In genomic region chr7:148773344-148773743, GRCh38 we compare ENCODE assay signal across 8 cellular contexts.
DNase-seq lines count a peak whose midpoint lies in the region; ATAC-seq, FAIRE-seq and TF ChIP-seq lines count a peak whose summit lies in the region.

No MANE protein-coding gene starts in this region.

- ATAC-seq in GM18502 (IDR thresholded peaks at IDR 0.05; ENCODE audit: poor library complexity, unreplicated experiment): peak; percentile 96
- no peak for ATAC-seq in HCT116
- ATAC-seq in activated naive CD8-positive, alpha-beta T cell treated with anti-CD3 and anti-CD28 coated beads, Interleukin-2, amount 10 ng/mL, durations not matched to agents 7 days and 5 days (ENCODE audit: low read depth): peak; percentile 100
- ATAC-seq in stimulated activated naive B cell treated with anti-CD40 and anti-IgM and Interleukin-4, amounts not matched to agents 10 μg/mL and 1 μg/mL and 100 μg/mL, for 72 hours (replicated peaks): peak; percentile 73 to 79
- ATAC-seq in pancreas: no peak

- peaks cover 25% of the 10 kb centered on the region for H3K4me1 Mint-ChIP-seq in activated naive CD8-positive, alpha-beta T cell treated with anti-CD3 and anti-CD28 coated beads, Interleukin-2, amount 10 ng/mL, durations not matched to agents 7 days and 5 days
- H3K4me1 Mint-ChIP-seq in stimulated activated naive B cell treated with anti-CD40 and anti-IgM and Interleukin-4, amounts not matched to agents 10 μg/mL and 1 μg/mL and 100 μg/mL, for 72 hours: peaks cover 13 to 14% of the 10 kb centered on the region in 2 donors

- peaks cover 8 to 30% of the 10 kb centered on the region in 2 experiments for H3K4me1 ChIP-seq in HCT116 (ENCODE audit: control insufficient read depth in 1 of 2, insufficient read depth in 2 of 2, low read length in 2 of 2)
- no peaks in the 10 kb centered on the region for H3K4me1 ChIP-seq in pancreas

- H3K27me3 ChIP-seq in HCT116 (ENCODE audit: insufficient read depth, low read length) (no peaks in the 10 kb centered on the region), pancreas (no peaks in the 10 kb centered on the region)

- peaks cover 28% of the 10 kb centered on the region for H3K36me3 Mint-ChIP-seq in activated naive CD8-positive, alpha-beta T cell treated with anti-CD3 and anti-CD28 coated beads, Interleukin-2, amount 10 ng/mL, durations not matched to agents 7 days and 5 days
- peaks cover 30 to 49% of the 10 kb centered on the region in 2 donors for H3K36me3 Mint-ChIP-seq in stimulated activated naive B cell treated with anti-CD40 and anti-IgM and Interleukin-4, amounts not matched to agents 10 μg/mL and 1 μg/mL and 100 μg/mL, for 72 hours

- FAIRE-seq in pancreas (lab: Jason Lieb, UNC): no peak

- TF ChIP-seq POLR2A in HCT116 (IDR thresholded peaks at IDR 0.05; ENCODE audit: borderline replicate concordance, extremely low read depth, insufficient read depth, insufficient read length): no peak

- H4K20me1 ChIP-seq in HCT116 (ENCODE audit: insufficient read depth): peaks cover 3% of the 10 kb centered on the region; the same call in 1 of the 2 replicates

- H3K36me3 ChIP-seq in HCT116 (ENCODE audit: control insufficient read depth in 1 of 2, insufficient read depth in 2 of 2, low read length in 2 of 2): no peaks in the 10 kb centered on the region; a peak in 2 of 4 replicates
- H3K36me3 ChIP-seq in pancreas: peaks cover 0 to 35% (median 0%) of the 10 kb centered on the region in 3 donors

- TF ChIP-seq CTCF in HCT116 (IDR thresholded peaks at IDR 0.05 in 2 of 3, conservative IDR thresholded peaks at IDR 0.05 in 1 of 3; ENCODE audit: borderline replicate concordance in 1 of 3, insufficient read depth in 1 of 3, low read depth in 2 of 3, low read length in 2 of 3) (no peak), pancreas (IDR thresholded peaks at IDR 0.05) (no peak)

- H3K4me2 ChIP-seq in HCT116 (ENCODE audit: low read length): peak overlapping the region; percentile 60

- H3K4me3 ChIP-seq in HCT116 (replicated peaks in 1 of 2; ENCODE audit: low read depth in 1 of 2, low read length in 2 of 2): no peak overlapping the region
- H3K4me3 ChIP-seq in pancreas: no peak overlapping the region

- no peaks in the 10 kb centered on the region for H3K9me2 ChIP-seq in HCT116 (ENCODE audit: insufficient read depth)

- POLR2A ChIA-PET in HCT116 (lab: Charles Lee): no interaction called here
- POLR2A ChIA-PET in activated naive CD8-positive, alpha-beta T cell treated with anti-CD3 and anti-CD28 coated beads, Interleukin-2, amount 10 ng/mL, durations not matched to agents 7 days and 5 days (lab: Charles Lee): interaction anchor here (0.7 to 2.8 kb wide), 5 partner anchors 10 to 216 kb away, joined by 3 to 12 read pairs (median 5); partner anchors contain the start of gene CUL1

- peaks cover 18% of the 10 kb centered on the region; the same call in 1 of the 2 replicates for H3K79me2 ChIP-seq in HCT116 (ENCODE audit: insufficient read depth, low read length)

- 91 to 96% methylated on average over 10 of the region's 10 CpGs for whole genome bisulfite sequencing in pancreas, 2 donors

- RAD21 ChIA-PET in HCT116 (lab: Charles Lee; ENCODE audit: low non-redundant PET in 1 of 2, low total read pairs in 2 of 2, uncharacterized antibody in 2 of 2, unreplicated experiment in 2 of 2): no interaction called here

- H3K9me3 ChIP-seq in HCT116 (ENCODE audit: control insufficient read depth in 1 of 2, insufficient read depth in 1 of 2, low read depth in 1 of 2, low read length in 2 of 2) (no peaks in the 10 kb centered on the region), pancreas (no peaks in the 10 kb centered on the region)

- no peak overlapping the region for H2AFZ ChIP-seq in HCT116 (ENCODE audit: low read depth, low read length, poor library complexity, severe bottlenecking)

- H3K9ac ChIP-seq in HCT116 (ENCODE audit: low read length): no peak overlapping the region

- H3K4me3 Mint-ChIP-seq in activated naive CD8-positive, alpha-beta T cell treated with anti-CD3 and anti-CD28 coated beads, Interleukin-2, amount 10 ng/mL, durations not matched to agents 7 days and 5 days: peak overlapping the region; percentile 72
- no peak overlapping the region for H3K4me3 Mint-ChIP-seq in stimulated activated naive B cell treated with anti-CD40 and anti-IgM and Interleukin-4, amounts not matched to agents 10 μg/mL and 1 μg/mL and 100 μg/mL, for 72 hours

- TF ChIP-seq RAD21 in HCT116 (IDR thresholded peaks at IDR 0.05; ENCODE audit: low read depth): no peak

- no peak for DNase-seq in HCT116 (ENCODE audit: low read depth, low spot score)
- DNase-seq in NCI-H2107 treated with DMSO at 0.1 percent for 48 hours (lab: John Stamatoyannopoulos, UW; ENCODE audit: unreplicated experiment): peak; percentile 82
- DNase-seq in activated naive CD8-positive, alpha-beta T cell treated with anti-CD3 and anti-CD28 coated beads, Interleukin-2, amount 10 ng/mL, durations not matched to agents 7 days and 5 days: peak; percentile 49
- DNase-seq in stimulated activated naive B cell treated with anti-CD40 and anti-IgM and Interleukin-4, amounts not matched to agents 10 μg/mL and 1 μg/mL and 100 μg/mL, for 72 hours: no peak
- no peak for DNase-seq in NCI-H1436 treated with DMSO at 0.1 percent for 48 hours (lab: John Stamatoyannopoulos, UW)
- DNase-seq in pancreas: no peak
- DNase-seq in SW 1271 (lab: John Stamatoyannopoulos, UW): no peak

- CTCF ChIA-PET in HCT116 (lab: Charles Lee): no interaction called here

- H3K27me3 Mint-ChIP-seq in activated naive CD8-positive, alpha-beta T cell treated with anti-CD3 and anti-CD28 coated beads, Interleukin-2, amount 10 ng/mL, durations not matched to agents 7 days and 5 days: no peaks in the 10 kb centered on the region
- H3K27me3 Mint-ChIP-seq in stimulated activated naive B cell treated with anti-CD40 and anti-IgM and Interleukin-4, amounts not matched to agents 10 μg/mL and 1 μg/mL and 100 μg/mL, for 72 hours: no peaks in the 10 kb centered on the region

- intact Hi-C loops in HCT116 (cut with micrococcal nuclease) (loop anchor here (10.0 kb wide), 1 partner anchor 199 kb away; no protein-coding TSS in a partner anchor), pancreas (cut with DNase I) (no loop called here)

- no peaks in the 10 kb centered on the region for H3K9me3 Mint-ChIP-seq in activated naive CD8-positive, alpha-beta T cell treated with anti-CD3 and anti-CD28 coated beads, Interleukin-2, amount 10 ng/mL, durations not matched to agents 7 days and 5 days
- H3K9me3 Mint-ChIP-seq in stimulated activated naive B cell treated with anti-CD40 and anti-IgM and Interleukin-4, amounts not matched to agents 10 μg/mL and 1 μg/mL and 100 μg/mL, for 72 hours: no peaks in the 10 kb centered on the region

- BruUV-seq in HCT116 (replicated peaks; lab: Mats Ljungman, UMichigan): no TSS peak

- peak overlapping the region; percentile 92 for H3K27ac Mint-ChIP-seq in activated naive CD8-positive, alpha-beta T cell treated with anti-CD3 and anti-CD28 coated beads, Interleukin-2, amount 10 ng/mL, durations not matched to agents 7 days and 5 days
- peak overlapping the region; percentile 66 for H3K27ac Mint-ChIP-seq in stimulated activated naive B cell treated with anti-CD40 and anti-IgM and Interleukin-4, amounts not matched to agents 10 μg/mL and 1 μg/mL and 100 μg/mL, for 72 hours

- H3K27ac ChIP-seq in HCT116 (ENCODE audit: low read depth, low read length): peak overlapping the region; percentile 46; the same call in 1 of the 2 replicates
- no peak overlapping the region for H3K27ac ChIP-seq in pancreas

TF ChIP-seq in HCT116, 20 proteins besides CTCF, POLR2A, EP300 and RAD21 (continues in another document):
- TF ChIP-seq MAX (IDR thresholded peaks at IDR 0.05) (no peak), CEBPB (IDR thresholded peaks at IDR 0.05; ENCODE audit: low read depth) (no peak), REST (IDR thresholded peaks at IDR 0.05; ENCODE audit: low read depth) (no peak), YY1 (IDR thresholded peaks at IDR 0.05; ENCODE audit: extremely low read depth, insufficient replicate concordance, low read depth, low read length) (no peak), TCF7L2 (IDR thresholded peaks at IDR 0.05; ENCODE audit: borderline replicate concordance, extremely low read depth, insufficient read depth, insufficient read length) (no peak), ZNF274 (IDR thresholded peaks at IDR 0.05; ENCODE audit: low read depth, low read length) (no peak), JUND (IDR thresholded peaks at IDR 0.05) (no peak), SRF (IDR thresholded peaks at IDR 0.05; ENCODE audit: low read depth) (no peak), EZH2phosphoT487 (IDR thresholded peaks at IDR 0.05; ENCODE audit: borderline replicate concordance) (no peak), ZFX (IDR thresholded peaks at IDR 0.05) (no peak), ELF1 (IDR thresholded peaks at IDR 0.05; ENCODE audit: borderline replicate concordance, low read depth) (no peak), EZH2 (IDR thresholded peaks at IDR 0.05) (no peak), EGR1 (IDR thresholded peaks at IDR 0.05; ENCODE audit: low read depth) (no peak), SP1 (IDR thresholded peaks at IDR 0.05; ENCODE audit: low read depth) (no peak)

Comparison
In these comparisons a context has a peak if more than half of its experiments do, and no peak if none do; other contexts are left out.
1. ATAC-seq: peak in GM18502 (single experiment), activated naive CD8-positive, alpha-beta T cell treated with anti-CD3 and anti-CD28 coated beads, Interleukin-2, amount 10 ng/mL, durations not matched to agents 7 days and 5 days (single experiment) and stimulated activated naive B cell treated with anti-CD40 and anti-IgM and Interleukin-4, amounts not matched to agents 10 μg/mL and 1 μg/mL and 100 μg/mL, for 72 hours (2 of 2); none in HCT116 (single experiment) and pancreas (0 of 4).
2. DNase-seq: peak in NCI-H2107 treated with DMSO at 0.1 percent for 48 hours (single experiment) and activated naive CD8-positive, alpha-beta T cell treated with anti-CD3 and anti-CD28 coated beads, Interleukin-2, amount 10 ng/mL, durations not matched to agents 7 days and 5 days (single experiment); none in HCT116 (single experiment), stimulated activated naive B cell treated with anti-CD40 and anti-IgM and Interleukin-4, amounts not matched to agents 10 μg/mL and 1 μg/mL and 100 μg/mL, for 72 hours (single experiment), NCI-H1436 treated with DMSO at 0.1 percent for 48 hours (single experiment), pancreas (0 of 6) and SW 1271 (0 of 2).